Comparison of ENCODE assay signal across 6 cellular contexts in genomic region chr1:37529888-37530287, GRCh38. TPM values are rescaled to one million over a fixed set of nuclear protein-coding genes. Genes with fewer than 3 reads are reported as not detected.
DNase-seq lines count a peak whose midpoint lies in the region; ATAC-seq, FAIRE-seq and TF ChIP-seq lines count a peak whose summit lies in the region.
"Not testable (repeated sequence)": the region's sequence is repeated elsewhere in the genome, so short reads cannot be mapped to it uniquely, and the experiment has no call there.
"Had no signal": no experiment of that assay in that cellular context is flagged by ENCODE, and none has a peak within 500 bp of the region (broad histone marks: within the 10 kb centered on the region; RNA-seq: fewer than 3 reads in every experiment).

No MANE protein-coding gene starts in this region.

- H3K9ac ChIP-seq in HCT116 (ENCODE audit: low read length); K562 (ENCODE audit: insufficient read depth in 1 of 2, low read depth in 2 of 2, low read length in 2 of 2); HepG2 (ENCODE audit: insufficient read depth, low read depth, low read length): not testable (repeated sequence)

- not testable (repeated sequence) for H4K20me1 ChIP-seq in HCT116 (ENCODE audit: insufficient read depth); K562 (replicated peaks; ENCODE audit: control insufficient read depth, insufficient read depth, low read length); HepG2 (ENCODE audit: insufficient read depth, low read length)

- intact Hi-C loops in HCT116 (cut with micrococcal nuclease); K562 (cut with micrococcal nuclease); HepG2 (cut with micrococcal nuclease; ENCODE audit: unreplicated experiment): not testable (repeated sequence)

- WGBS in K562 (ENCODE audit: insufficient coverage, low coverage, missing lambda C conversion rate), result 0% methylated on average over 1 of the region's 1 CpG
- WGBS in HepG2 (ENCODE audit: low lambda C conversion rate), result 0% methylated on average over 1 of the region's 1 CpG

- TF ChIP-seq POLR2A in HCT116 (IDR thresholded peaks at IDR 0.05; ENCODE audit: borderline replicate concordance, extremely low read depth, insufficient read depth, insufficient read length); K562 (conservative IDR thresholded peaks at IDR 0.05); HepG2 (IDR thresholded peaks at IDR 0.05; ENCODE audit: insufficient read depth in 1 of 2, low read depth in 2 of 2, low read length in 2 of 2): not testable (repeated sequence)

- H3K4me1 ChIP-seq in HCT116 (ENCODE audit: control insufficient read depth in 1 of 2, insufficient read depth in 2 of 2, low read length in 2 of 2) (peaks cover 8 to 39% of the 10 kb centered on the region in 2 experiments), HepG2 (ENCODE audit: insufficient read depth, low read length) (peaks cover 46% of the 10 kb centered on the region)
- H3K4me1 ChIP-seq in K562 (replicated peaks in 1 of 2; ENCODE audit: control insufficient read depth in 2 of 2, insufficient read depth in 2 of 2, low read length in 2 of 2), result not testable (repeated sequence)

- TF ChIP-seq RAD21 in HCT116 (IDR thresholded peaks at IDR 0.05; ENCODE audit: low read depth); K562 (CRISPR knock-in tag; conservative IDR thresholded peaks at IDR 0.05 in 1 of 2, IDR thresholded peaks at IDR 0.05 in 1 of 2); HepG2 (CRISPR knock-in tag; IDR thresholded peaks at IDR 0.05): not testable (repeated sequence)

- H2AFZ ChIP-seq in HCT116 (ENCODE audit: low read depth, low read length, poor library complexity, severe bottlenecking); K562 (ENCODE audit: low read depth, low read length); HepG2 (ENCODE audit: low read length): not testable (repeated sequence)

- H3K36me3 ChIP-seq in HCT116 (ENCODE audit: control insufficient read depth in 1 of 2, insufficient read depth in 2 of 2, low read length in 2 of 2); K562 (ENCODE audit: control insufficient read depth, insufficient read depth, low read length); HepG2 (replicated peaks in 1 of 2; ENCODE audit: control insufficient read depth in 1 of 2, insufficient read depth in 2 of 2, low read length in 2 of 2): not testable (repeated sequence)

- not testable (repeated sequence) for DNase-seq in HCT116 (ENCODE audit: low read depth, low spot score)
- DNase-seq in K562 (ENCODE audit: extremely low read depth in 1 of 4, low spot score in 3 of 4), result peak in 1 of 4 experiments; percentile 14
- DNase-seq in kidney tubule cell (ENCODE audit: low spot score), result peak; percentile 42
- peak; percentile 40 for DNase-seq in HepG2 (ENCODE audit: low spot score)

- in situ Hi-C loops in K562 (cut with MboI); HepG2 (cut with HindIII; ENCODE audit: extremely low pct_ligation_motif_present, low pct_unique_long_range_greater_than_20kb): not testable (repeated sequence)

- H3K4me2 ChIP-seq in HCT116 (ENCODE audit: low read length), result 0 out of 2 replicates have a peak overlapping the region, but pooled peaks have one; percentile 11
- not testable (repeated sequence) for H3K4me2 ChIP-seq in K562 (ENCODE audit: insufficient read depth, low read length); HepG2 (ENCODE audit: low read depth, low read length)

- not testable (repeated sequence) for H3K79me2 ChIP-seq in HCT116 (ENCODE audit: insufficient read depth, low read length); K562 (ENCODE audit: control insufficient read depth, insufficient read depth, low read length); HepG2 (ENCODE audit: insufficient read depth, low read length)

- H3K9me2 ChIP-seq in HCT116 (ENCODE audit: insufficient read depth), result not testable (repeated sequence)

- ATAC-seq in HCT116, result peak; percentile 35; the same call in 1 of the 2 replicates
- not testable (repeated sequence) for ATAC-seq in K562, HepG2

- CTCF ChIA-PET in HCT116 (lab: Charles Lee); K562 (lab: Yijun Ruan, JAX; ENCODE audit: low intra/inter-chr PET ratio); HepG2 (lab: Yijun Ruan, JAX; ENCODE audit: low intra/inter-chr PET ratio, low total read pairs): not testable (repeated sequence)

- not testable (repeated sequence) for TF ChIP-seq EP300 in K562 (IDR thresholded peaks at IDR 0.05; ENCODE audit: low read length); HepG2 (IDR thresholded peaks at IDR 0.05; ENCODE audit: low read depth in 2 of 2, low read length in 2 of 2); HepG2 (CRISPR knock-in tag; IDR thresholded peaks at IDR 0.05; ENCODE audit: borderline replicate concordance)

- not testable (repeated sequence) for TF ChIP-seq CTCF in HCT116 (IDR thresholded peaks at IDR 0.05 in 2 of 3, conservative IDR thresholded peaks at IDR 0.05 in 1 of 3; ENCODE audit: borderline replicate concordance in 1 of 3, insufficient read depth in 1 of 3, low read depth in 2 of 3, low read length in 2 of 3); K562 (IDR thresholded peaks at IDR 0.05 in 2 of 3, conservative IDR thresholded peaks at IDR 0.05 in 1 of 3; ENCODE audit: insufficient read depth in 2 of 3, low read depth in 1 of 3, low read length in 3 of 3); HepG2 (CRISPR knock-in tag; IDR thresholded peaks at IDR 0.05)

- BruUV-seq in HCT116 (replicated peaks; lab: Mats Ljungman, UMichigan); K562 (replicated peaks; lab: Mats Ljungman, UMichigan); HepG2 (replicated peaks; lab: Mats Ljungman, UMichigan): not testable (repeated sequence)

- H3K27me3 ChIP-seq in HCT116 (ENCODE audit: insufficient read depth, low read length); K562 (ENCODE audit: control insufficient read depth in 2 of 2, insufficient read depth in 2 of 2, low read length in 2 of 2); HepG2 (ENCODE audit: control insufficient read depth in 1 of 2, insufficient read depth in 2 of 2, low read length in 2 of 2): not testable (repeated sequence)

- POLR2A ChIA-PET in HCT116 (lab: Charles Lee), result not testable (repeated sequence)
- POLR2A ChIA-PET in K562 (lab: Yijun Ruan, JAX) (interaction anchor here (0.6 to 0.7 kb wide), 3 partner anchors 51 to 445 kb away, joined by 3 to 5 read pairs (median 3); no protein-coding TSS in a partner anchor), HepG2 (lab: Yijun Ruan, JAX) (interaction anchor here (6.1 kb wide), 1 partner anchor 15 kb away, joined by 52 read pairs; the partner anchor contains the start of gene MEAF6)

- H3K9me1 ChIP-seq in K562 (ENCODE audit: control insufficient read depth, insufficient read depth, low read length), result not testable (repeated sequence)

- not testable (repeated sequence) for FAIRE-seq in K562 (lab: Jason Lieb, UNC); HepG2 (lab: Jason Lieb, UNC)

- RAD21 ChIA-PET in HCT116 (lab: Charles Lee; ENCODE audit: low non-redundant PET in 1 of 2, low total read pairs in 2 of 2, uncharacterized antibody in 2 of 2, unreplicated experiment in 2 of 2), result not testable (repeated sequence)

- not testable (repeated sequence) for H3K9me3 ChIP-seq in HCT116 (ENCODE audit: control insufficient read depth in 1 of 2, insufficient read depth in 1 of 2, low read depth in 1 of 2, low read length in 2 of 2); K562 (replicated peaks; ENCODE audit: control insufficient read depth, insufficient read depth, low read depth, low read length); HepG2 (ENCODE audit: low read length)

- not testable (repeated sequence) for H3K4me3 ChIP-seq in HCT116 (replicated peaks in 1 of 2; ENCODE audit: low read depth in 1 of 2, low read length in 2 of 2); K562; HepG2 (replicated peaks in 1 of 3; ENCODE audit: insufficient read depth in 1 of 3, low read depth in 2 of 3, low read length in 3 of 3)

- not testable (repeated sequence) for H3K27ac ChIP-seq in HCT116 (ENCODE audit: low read depth, low read length); K562 (ENCODE audit: extremely low read depth, low read depth, low read length); HepG2 (ENCODE audit: extremely low read length, insufficient read depth, low read length)

RNA-seq across cellular contexts. Expression of gene MEAF6, which starts 15.3 kb away (rescaled TPM):
- total RNA-seq in HCT116 (2021; ENCODE audit: unreplicated experiment) (50.3 TPM), K562 (2014; rRNA removed) (111 and 137 TPM in 2 replicates), K562 (2014; rRNA removed; fragmentation: Illumina TruSeq; extraction: Trizol) (95.0 and 113 TPM in 2 replicates), K562 (2015; rRNA removed; fragmentation: Illumina TruSeq; extraction: Trizol) (89.2 and 92.3 TPM in 2 replicates), K562 (2021) (86.4 and 93.8 TPM in 2 replicates), HepG2 (2016; rRNA removed; fragmentation: Illumina TruSeq; extraction: Trizol) (45.6 and 67.6 TPM in 2 replicates)
- polyA plus RNA-seq in HCT116 (2012), result 19.8 and 29.1 TPM in 2 replicates
- 74.7 and 79.0 TPM in 2 replicates for total RNA-seq in K562 (2011; cell fraction: chromatin; rRNA removed; ENCODE audit: low replicate concordance)
- 41.5 and 45.5 TPM in 2 replicates for total RNA-seq in K562 (2011; cell fraction: nucleolus; rRNA removed)
- 60.9 and 81.0 TPM in 2 replicates for total RNA-seq in K562 (2011; cell fraction: nucleoplasm; rRNA removed)
- polyA plus RNA-seq in K562 (2011; rRNA removed) (70.0 and 77.3 TPM in 2 replicates), K562 (2014; fragmentation: Illumina TruSeq; extraction: Trizol) (118 and 151 TPM in 2 replicates), K562 (2014; fragmentation: Nextera tagmentation; extraction: Ambion mirVana) (10 to 100 TPM; 55.0 to 66.3 TPM), K562 (2014; rRNA removed) (109 and 110 TPM in 2 replicates), HepG2 (2011; rRNA removed) (24.6 and 29.5 TPM in 2 replicates)
- 37.7 and 68.5 TPM in 2 replicates for polyA plus RNA-seq in K562 (2011; cell fraction: cytosol; rRNA removed)
- 50.0 and 63.0 TPM in 2 replicates for polyA plus RNA-seq in K562 (2011; cell fraction: nucleus; rRNA removed)
- polyA plus RNA-seq in K562 (2012), result 67.6 and 77.9 TPM in 2 replicates
- polyA minus RNA-seq in K562 (2011; rRNA and poly(A)+ RNA removed), result 36.0 and 44.0 TPM in 2 replicates
- 20.2 and 28.3 TPM in 2 replicates for polyA minus RNA-seq in K562 (2011; cell fraction: cytosol; rRNA and poly(A)+ RNA removed)
- 30.8 and 52.4 TPM in 2 replicates for polyA minus RNA-seq in K562 (2011; cell fraction: nucleus; rRNA and poly(A)+ RNA removed)
- total RNA-seq in HepG2 (2016; cell fraction: cytosol; rRNA removed; fragmentation: Illumina TruSeq; extraction: Trizol; ENCODE audit: low read depth), result 19.8 and 20.4 TPM in 2 replicates
- total RNA-seq in HepG2 (2016; cell fraction: insoluble cytoplasmic fraction; rRNA removed; fragmentation: Illumina TruSeq; extraction: Trizol), result 47.7 and 62.7 TPM in 2 replicates
- 37.7 and 38.7 TPM in 2 replicates for total RNA-seq in HepG2 (2016; cell fraction: membrane; rRNA removed; fragmentation: Illumina TruSeq; extraction: Trizol)
- 28.0 and 36.7 TPM in 2 replicates for total RNA-seq in HepG2 (2016; cell fraction: nucleus; rRNA removed; fragmentation: Illumina TruSeq; extraction: Trizol)
- polyA plus RNA-seq in HepG2 (2011; cell fraction: cytosol; rRNA removed), result 16.3 and 30.1 TPM in 2 replicates
- polyA plus RNA-seq in HepG2 (2011; cell fraction: nucleus; rRNA removed), result 17.5 and 23.0 TPM in 2 replicates
- 26.8 and 30.1 TPM in 2 replicates for polyA plus RNA-seq in HepG2 (2012)
- 19.7 and 22.4 TPM in 2 replicates for polyA plus RNA-seq in HepG2 (2016; cell fraction: cytosol; fragmentation: Illumina TruSeq; extraction: Trizol; ENCODE audit: low read depth)
- 79.9 and 89.9 TPM in 2 replicates for polyA plus RNA-seq in HepG2 (2016; cell fraction: insoluble cytoplasmic fraction; fragmentation: Illumina TruSeq; extraction: Trizol; ENCODE audit: low read depth)
- polyA plus RNA-seq in HepG2 (2016; cell fraction: membrane; fragmentation: Illumina TruSeq; extraction: Trizol; ENCODE audit: low read depth), result 34.2 and 35.5 TPM in 2 replicates
- polyA plus RNA-seq in HepG2 (2016; cell fraction: nucleus; fragmentation: Illumina TruSeq; extraction: Trizol; ENCODE audit: insufficient read depth, low read depth), result 43.7 and 52.2 TPM in 2 replicates
- 5.8 and 11.9 TPM in 2 replicates for polyA minus RNA-seq in HepG2 (2011; rRNA and poly(A)+ RNA removed; ENCODE audit: low replicate concordance)
- 13.2 and 14.9 TPM in 2 replicates for polyA minus RNA-seq in HepG2 (2011; cell fraction: cytosol; rRNA and poly(A)+ RNA removed)
- polyA minus RNA-seq in HepG2 (2011; cell fraction: nucleus; rRNA and poly(A)+ RNA removed), result 37.2 and 43.1 TPM in 2 replicates

RNA-seq across cellular contexts. Expression of gene SNIP1, which starts 24.2 kb away (rescaled TPM):
- total RNA-seq in HCT116 (2021; ENCODE audit: unreplicated experiment) (18.8 TPM), K562 (2014; rRNA removed) (25.7 and 25.9 TPM in 2 replicates), K562 (2014; rRNA removed; fragmentation: Illumina TruSeq; extraction: Trizol) (12.9 and 15.2 TPM in 2 replicates), K562 (2015; rRNA removed; fragmentation: Illumina TruSeq; extraction: Trizol) (15.3 and 16.6 TPM in 2 replicates), K562 (2021) (23.7 and 25.8 TPM in 2 replicates), HepG2 (2016; rRNA removed; fragmentation: Illumina TruSeq; extraction: Trizol) (10.9 and 11.2 TPM in 2 replicates)
- 6.0 and 6.1 TPM in 2 replicates for polyA plus RNA-seq in HCT116 (2012)
- 51.3 and 57.9 TPM in 2 replicates for total RNA-seq in K562 (2011; cell fraction: chromatin; rRNA removed; ENCODE audit: low replicate concordance)
- total RNA-seq in K562 (2011; cell fraction: nucleolus; rRNA removed), result 47.7 and 48.7 TPM in 2 replicates
- total RNA-seq in K562 (2011; cell fraction: nucleoplasm; rRNA removed), result 49.1 and 51.2 TPM in 2 replicates
- polyA plus RNA-seq in K562 (2011; rRNA removed) (12.0 and 13.7 TPM in 2 replicates), K562 (2014; fragmentation: Illumina TruSeq; extraction: Trizol) (11.9 and 14.6 TPM in 2 replicates), K562 (2014; fragmentation: Nextera tagmentation; extraction: Ambion mirVana) (1 to 10 TPM; 2.9 TPM), K562 (2014; rRNA removed) (11.5 and 15.4 TPM in 2 replicates), HepG2 (2011; rRNA removed) (5.5 and 6.2 TPM in 2 replicates)
- polyA plus RNA-seq in K562 (2011; cell fraction: cytosol; rRNA removed), result 6.4 and 13.1 TPM in 2 replicates
- 14.2 and 17.2 TPM in 2 replicates for polyA plus RNA-seq in K562 (2011; cell fraction: nucleus; rRNA removed)
- polyA plus RNA-seq in K562 (2012), result 6.4 and 8.7 TPM in 2 replicates
- polyA minus RNA-seq in K562 (2011; rRNA and poly(A)+ RNA removed), result 20.7 and 23.2 TPM in 2 replicates
- 11.4 and 12.1 TPM in 2 replicates for polyA minus RNA-seq in K562 (2011; cell fraction: cytosol; rRNA and poly(A)+ RNA removed)
- 24.5 and 45.4 TPM in 2 replicates for polyA minus RNA-seq in K562 (2011; cell fraction: nucleus; rRNA and poly(A)+ RNA removed)
- total RNA-seq in HepG2 (2016; cell fraction: cytosol; rRNA removed; fragmentation: Illumina TruSeq; extraction: Trizol; ENCODE audit: low read depth), result 0.71 and 1.1 TPM in 2 replicates
- 9.9 and 10.7 TPM in 2 replicates for total RNA-seq in HepG2 (2016; cell fraction: insoluble cytoplasmic fraction; rRNA removed; fragmentation: Illumina TruSeq; extraction: Trizol)
- total RNA-seq in HepG2 (2016; cell fraction: membrane; rRNA removed; fragmentation: Illumina TruSeq; extraction: Trizol), result 3.6 and 4.2 TPM in 2 replicates
- total RNA-seq in HepG2 (2016; cell fraction: nucleus; rRNA removed; fragmentation: Illumina TruSeq; extraction: Trizol), result 11.2 and 16.1 TPM in 2 replicates
- polyA plus RNA-seq in HepG2 (2011; cell fraction: cytosol; rRNA removed), result 4.2 and 4.9 TPM in 2 replicates
- 8.6 and 12.5 TPM in 2 replicates for polyA plus RNA-seq in HepG2 (2011; cell fraction: nucleus; rRNA removed)
- polyA plus RNA-seq in HepG2 (2012), result 5.8 and 6.5 TPM in 2 replicates
- polyA plus RNA-seq in HepG2 (2016; cell fraction: cytosol; fragmentation: Illumina TruSeq; extraction: Trizol; ENCODE audit: low read depth), result 0.38 and 0.57 TPM in 2 replicates
- polyA plus RNA-seq in HepG2 (2016; cell fraction: insoluble cytoplasmic fraction; fragmentation: Illumina TruSeq; extraction: Trizol; ENCODE audit: low read depth), result 12.0 and 14.1 TPM in 2 replicates
- polyA plus RNA-seq in HepG2 (2016; cell fraction: membrane; fragmentation: Illumina TruSeq; extraction: Trizol; ENCODE audit: low read depth), result 1.2 and 1.6 TPM in 2 replicates
- polyA plus RNA-seq in HepG2 (2016; cell fraction: nucleus; fragmentation: Illumina TruSeq; extraction: Trizol; ENCODE audit: insufficient read depth, low read depth), result 13.5 and 14.6 TPM in 2 replicates
- 4.4 and 8.2 TPM in 2 replicates for polyA minus RNA-seq in HepG2 (2011; rRNA and poly(A)+ RNA removed; ENCODE audit: low replicate concordance)
- 6.9 and 7.6 TPM in 2 replicates for polyA minus RNA-seq in HepG2 (2011; cell fraction: cytosol; rRNA and poly(A)+ RNA removed)
- polyA minus RNA-seq in HepG2 (2011; cell fraction: nucleus; rRNA and poly(A)+ RNA removed), result 21.8 and 22.1 TPM in 2 replicates

RNA-seq across cellular contexts. Expression of gene DNALI1, which starts 26.9 kb away (rescaled TPM):
- total RNA-seq in HCT116 (2021; ENCODE audit: unreplicated experiment) (0.64 TPM), K562 (2014; rRNA removed) (0.78 and 1.0 TPM in 2 replicates), K562 (2014; rRNA removed; fragmentation: Illumina TruSeq; extraction: Trizol) (0.87 and 1.1 TPM in 2 replicates), K562 (2015; rRNA removed; fragmentation: Illumina TruSeq; extraction: Trizol) (0.72 and 1.2 TPM in 2 replicates), K562 (2021) (0.89 and 2.2 TPM in 2 replicates), HepG2 (2016; rRNA removed; fragmentation: Illumina TruSeq; extraction: Trizol) (0.42 and 0.52 TPM in 2 replicates)
- polyA plus RNA-seq in HCT116 (2012), result 0.39 and 0.55 TPM in 2 replicates
- total RNA-seq in K562 (2011; cell fraction: chromatin; rRNA removed; ENCODE audit: low replicate concordance), result 0.99 and 3.3 TPM in 2 replicates
- total RNA-seq in K562 (2011; cell fraction: nucleolus; rRNA removed), result 1.7 and 2.8 TPM in 2 replicates
- total RNA-seq in K562 (2011; cell fraction: nucleoplasm; rRNA removed), result 1.6 and 3.2 TPM in 2 replicates
- polyA plus RNA-seq in K562 (2011; rRNA removed) (1.0 and 1.2 TPM in 2 replicates), K562 (2014; fragmentation: Illumina TruSeq; extraction: Trizol) (1.3 and 1.7 TPM in 2 replicates), K562 (2014; fragmentation: Nextera tagmentation; extraction: Ambion mirVana) (1 to 10 TPM in 1 of 2 experiments, under 1 TPM in 1; 0.87 to 2.0 TPM), K562 (2014; rRNA removed) (1.5 and 5.6 TPM in 2 replicates), HepG2 (2011; rRNA removed) (0.70 and 0.93 TPM in 2 replicates)
- 0.91 and 1.5 TPM in 2 replicates for polyA plus RNA-seq in K562 (2011; cell fraction: cytosol; rRNA removed)
- polyA plus RNA-seq in K562 (2011; cell fraction: nucleus; rRNA removed), result 4.1 and 9.0 TPM in 2 replicates
- 2.0 and 4.5 TPM in 2 replicates for polyA plus RNA-seq in K562 (2012)
- polyA minus RNA-seq in K562 (2011; rRNA and poly(A)+ RNA removed), result 0.48 and 0.84 TPM in 2 replicates
- 0.38 and 2.1 TPM in 2 replicates for polyA minus RNA-seq in K562 (2011; cell fraction: cytosol; rRNA and poly(A)+ RNA removed)
- polyA minus RNA-seq in K562 (2011; cell fraction: nucleus; rRNA and poly(A)+ RNA removed), result 1.4 and 2.0 TPM in 2 replicates
- not detected in 2 replicates for total RNA-seq in HepG2 (2016; cell fraction: cytosol; rRNA removed; fragmentation: Illumina TruSeq; extraction: Trizol; ENCODE audit: low read depth)
- total RNA-seq in HepG2 (2016; cell fraction: insoluble cytoplasmic fraction; rRNA removed; fragmentation: Illumina TruSeq; extraction: Trizol), result 0.24 and 0.62 TPM in 2 replicates
- 0.14 and 0.28 TPM in 2 replicates for total RNA-seq in HepG2 (2016; cell fraction: membrane; rRNA removed; fragmentation: Illumina TruSeq; extraction: Trizol)
- 0.47 TPM in 1 of 2 replicates, not detected in the other for total RNA-seq in HepG2 (2016; cell fraction: nucleus; rRNA removed; fragmentation: Illumina TruSeq; extraction: Trizol)
- 0.31 and 0.53 TPM in 2 replicates for polyA plus RNA-seq in HepG2 (2011; cell fraction: cytosol; rRNA removed)
- 2.0 and 2.8 TPM in 2 replicates for polyA plus RNA-seq in HepG2 (2011; cell fraction: nucleus; rRNA removed)
- polyA plus RNA-seq in HepG2 (2012), result 1.1 and 2.8 TPM in 2 replicates
- polyA plus RNA-seq in HepG2 (2016; cell fraction: cytosol; fragmentation: Illumina TruSeq; extraction: Trizol; ENCODE audit: low read depth), result 0.09 and 0.32 TPM in 2 replicates
- polyA plus RNA-seq in HepG2 (2016; cell fraction: insoluble cytoplasmic fraction; fragmentation: Illumina TruSeq; extraction: Trizol; ENCODE audit: low read depth), result 0.59 and 0.83 TPM in 2 replicates
- 0.06 and 0.19 TPM in 2 replicates for polyA plus RNA-seq in HepG2 (2016; cell fraction: membrane; fragmentation: Illumina TruSeq; extraction: Trizol; ENCODE audit: low read depth)
- 0.29 and 0.63 TPM in 2 replicates for polyA plus RNA-seq in HepG2 (2016; cell fraction: nucleus; fragmentation: Illumina TruSeq; extraction: Trizol; ENCODE audit: insufficient read depth, low read depth)
- 1.0 TPM in 1 of 2 replicates, not detected in the other for polyA minus RNA-seq in HepG2 (2011; rRNA and poly(A)+ RNA removed; ENCODE audit: low replicate concordance)
- polyA minus RNA-seq in HepG2 (2011; cell fraction: cytosol; rRNA and poly(A)+ RNA removed), result not detected in 2 replicates
- 0.64 and 0.99 TPM in 2 replicates for polyA minus RNA-seq in HepG2 (2011; cell fraction: nucleus; rRNA and poly(A)+ RNA removed)
- total RNA-seq: CD8-positive, alpha-beta memory T cell had no signal
- polyA plus RNA-seq: CD14-positive monocyte had no signal

RNA-seq across cellular contexts. Expression of gene ZC3H12A, which starts 55.5 kb away (rescaled TPM):
- total RNA-seq in HCT116 (2021; ENCODE audit: unreplicated experiment), result 10.6 TPM
- polyA plus RNA-seq in HCT116 (2012), result 12.3 and 13.1 TPM in 2 replicates
- total RNA-seq in K562 (2011; cell fraction: chromatin; rRNA removed; ENCODE audit: low replicate concordance), result 19.0 and 54.2 TPM in 2 replicates
- 40.7 and 45.7 TPM in 2 replicates for total RNA-seq in K562 (2011; cell fraction: nucleolus; rRNA removed)
- 23.7 and 24.1 TPM in 2 replicates for total RNA-seq in K562 (2011; cell fraction: nucleoplasm; rRNA removed)
- total RNA-seq in K562 (2014; rRNA removed), result 9.3 and 9.4 TPM in 2 replicates
- total RNA-seq in K562 (2014; rRNA removed; fragmentation: Illumina TruSeq; extraction: Trizol), result 1.2 and 1.7 TPM in 2 replicates
- 6.7 and 7.1 TPM in 2 replicates for total RNA-seq in K562 (2015; rRNA removed; fragmentation: Illumina TruSeq; extraction: Trizol)
- total RNA-seq in K562 (2021), result 9.4 and 11.4 TPM in 2 replicates
- 7.0 and 8.6 TPM in 2 replicates for polyA plus RNA-seq in K562 (2011; rRNA removed)
- 8.3 and 15.3 TPM in 2 replicates for polyA plus RNA-seq in K562 (2011; cell fraction: cytosol; rRNA removed)
- 27.9 and 51.1 TPM in 2 replicates for polyA plus RNA-seq in K562 (2011; cell fraction: nucleus; rRNA removed)
- polyA plus RNA-seq in K562 (2012), result 6.1 and 10.9 TPM in 2 replicates
- polyA plus RNA-seq in K562 (2014; fragmentation: Illumina TruSeq; extraction: Trizol), result 4.9 and 6.5 TPM in 2 replicates
- under 1 TPM; 0.14 to 0.22 TPM for polyA plus RNA-seq in K562 (2014; fragmentation: Nextera tagmentation; extraction: Ambion mirVana)
- polyA plus RNA-seq in K562 (2014; rRNA removed), result 9.1 and 11.1 TPM in 2 replicates
- polyA minus RNA-seq in K562 (2011; rRNA and poly(A)+ RNA removed), result 4.5 and 9.7 TPM in 2 replicates
- polyA minus RNA-seq in K562 (2011; cell fraction: cytosol; rRNA and poly(A)+ RNA removed), result 9.2 and 11.9 TPM in 2 replicates
- polyA minus RNA-seq in K562 (2011; cell fraction: nucleus; rRNA and poly(A)+ RNA removed), result 23.2 and 24.4 TPM in 2 replicates
- 4.2 and 6.8 TPM in 2 replicates for total RNA-seq in HepG2 (2016; rRNA removed; fragmentation: Illumina TruSeq; extraction: Trizol)
- total RNA-seq in HepG2 (2016; cell fraction: cytosol; rRNA removed; fragmentation: Illumina TruSeq; extraction: Trizol; ENCODE audit: low read depth), result 1.2 and 1.8 TPM in 2 replicates
- total RNA-seq in HepG2 (2016; cell fraction: insoluble cytoplasmic fraction; rRNA removed; fragmentation: Illumina TruSeq; extraction: Trizol), result 3.9 and 5.9 TPM in 2 replicates
- total RNA-seq in HepG2 (2016; cell fraction: membrane; rRNA removed; fragmentation: Illumina TruSeq; extraction: Trizol), result 2.6 and 3.2 TPM in 2 replicates
- total RNA-seq in HepG2 (2016; cell fraction: nucleus; rRNA removed; fragmentation: Illumina TruSeq; extraction: Trizol), result 8.0 and 8.9 TPM in 2 replicates
- 13.3 and 21.1 TPM in 2 replicates for polyA plus RNA-seq in HepG2 (2011; rRNA removed)
- polyA plus RNA-seq in HepG2 (2011; cell fraction: cytosol; rRNA removed), result 11.9 and 13.7 TPM in 2 replicates
- 45.8 and 63.2 TPM in 2 replicates for polyA plus RNA-seq in HepG2 (2011; cell fraction: nucleus; rRNA removed)
- polyA plus RNA-seq in HepG2 (2012), result 3.7 and 6.2 TPM in 2 replicates
- 0.97 and 1.0 TPM in 2 replicates for polyA plus RNA-seq in HepG2 (2016; cell fraction: cytosol; fragmentation: Illumina TruSeq; extraction: Trizol; ENCODE audit: low read depth)
- polyA plus RNA-seq in HepG2 (2016; cell fraction: insoluble cytoplasmic fraction; fragmentation: Illumina TruSeq; extraction: Trizol; ENCODE audit: low read depth), result 5.6 and 5.9 TPM in 2 replicates
- polyA plus RNA-seq in HepG2 (2016; cell fraction: membrane; fragmentation: Illumina TruSeq; extraction: Trizol; ENCODE audit: low read depth), result 2.2 and 2.6 TPM in 2 replicates
- polyA plus RNA-seq in HepG2 (2016; cell fraction: nucleus; fragmentation: Illumina TruSeq; extraction: Trizol; ENCODE audit: insufficient read depth, low read depth), result 17.0 and 18.8 TPM in 2 replicates
- 12.1 and 39.9 TPM in 2 replicates for polyA minus RNA-seq in HepG2 (2011; rRNA and poly(A)+ RNA removed; ENCODE audit: low replicate concordance)
- 5.1 and 5.8 TPM in 2 replicates for polyA minus RNA-seq in HepG2 (2011; cell fraction: cytosol; rRNA and poly(A)+ RNA removed)
- 8.0 and 14.0 TPM in 2 replicates for polyA minus RNA-seq in HepG2 (2011; cell fraction: nucleus; rRNA and poly(A)+ RNA removed)
